Comparison of ENCODE assay signal across 1 cellular context in genomic region chr20:53708129-53708968, GRCh38.
TF ChIP-seq lines count a peak whose summit lies in the region.

No MANE protein-coding gene starts in this region.

TF ChIP-seq in HepG2, 621 proteins besides CTCF, POLR2A, EP300 and RAD21 (continued from another document):
- TF ChIP-seq ARID3A (IDR thresholded peaks at IDR 0.05; ENCODE audit: low read depth, low read length), result no peak
- peak; percentile 93 for TF ChIP-seq ZNF770 (CRISPR knock-in tag; IDR thresholded peaks at IDR 0.05)
- TF ChIP-seq KDM3A (CRISPR knock-in tag; IDR thresholded peaks at IDR 0.05; ENCODE audit: low read depth), result no peak
- no peak for TF ChIP-seq ZFP36L1 (CRISPR knock-in tag; IDR thresholded peaks at IDR 0.05)
- no peak for TF ChIP-seq ZNF432 (CRISPR knock-in tag; IDR thresholded peaks at IDR 0.05; ENCODE audit: borderline replicate concordance)
- no peak for TF ChIP-seq HMG20B (CRISPR knock-in tag; conservative IDR thresholded peaks at IDR 0.05)
- no peak for TF ChIP-seq ZNF549 (CRISPR knock-in tag; IDR thresholded peaks at IDR 0.05)
- peak; percentile 23; the same call in 1 of the 2 replicates for TF ChIP-seq ZNF121 (CRISPR knock-in tag; IDR thresholded peaks at IDR 0.05)
- TF ChIP-seq EZH2 (conservative IDR thresholded peaks at IDR 0.05; ENCODE audit: low read depth, low read length), result no peak
- no peak for TF ChIP-seq DNMT1 (CRISPR knock-in tag; IDR thresholded peaks at IDR 0.05)
- no peak for TF ChIP-seq ZFP62 (CRISPR knock-in tag; IDR thresholded peaks at IDR 0.05)
- TF ChIP-seq MXI1 (IDR thresholded peaks at IDR 0.05; ENCODE audit: borderline replicate concordance, low read depth, low read length), result no peak
- TF ChIP-seq ZNF34 (CRISPR knock-in tag; IDR thresholded peaks at IDR 0.05; ENCODE audit: borderline replicate concordance), result no peak; the same call in 1 of the 2 replicates
- no peak for TF ChIP-seq ZNF652 (CRISPR knock-in tag; IDR thresholded peaks at IDR 0.05; ENCODE audit: borderline replicate concordance, low read depth)
- TF ChIP-seq THAP11 (CRISPR knock-in tag; IDR thresholded peaks at IDR 0.05), result no peak
- no peak for TF ChIP-seq ZEB1 (IDR thresholded peaks at IDR 0.05; ENCODE audit: insufficient replicate concordance, low read depth)
- no peak for TF ChIP-seq MAFF (IDR thresholded peaks at IDR 0.05; ENCODE audit: low read depth, low read length)
- TF ChIP-seq PCBP2 (optimal IDR thresholded peaks at IDR 0.05; ENCODE audit: low read depth, low read length, poor library complexity, severe bottlenecking), result peak; percentile 68
- TF ChIP-seq PREB (CRISPR knock-in tag; IDR thresholded peaks at IDR 0.05), result no peak
- no peak for TF ChIP-seq PAX8 (CRISPR knock-in tag; IDR thresholded peaks at IDR 0.05; ENCODE audit: borderline replicate concordance)
- TF ChIP-seq ZNF788 (CRISPR knock-in tag; IDR thresholded peaks at IDR 0.05; ENCODE audit: borderline replicate concordance), result no peak
- no peak for TF ChIP-seq ZNF367 (CRISPR knock-in tag; IDR thresholded peaks at IDR 0.05; ENCODE audit: borderline replicate concordance)
- TF ChIP-seq ETV5 (CRISPR knock-in tag; IDR thresholded peaks at IDR 0.05; ENCODE audit: borderline replicate concordance), result 0 out of 2 replicates have a peak, but pooled peaks have one; percentile 13
TF ChIP-seq in HepG2: peak in this region for 11.
